In the genomic region with DNA sequence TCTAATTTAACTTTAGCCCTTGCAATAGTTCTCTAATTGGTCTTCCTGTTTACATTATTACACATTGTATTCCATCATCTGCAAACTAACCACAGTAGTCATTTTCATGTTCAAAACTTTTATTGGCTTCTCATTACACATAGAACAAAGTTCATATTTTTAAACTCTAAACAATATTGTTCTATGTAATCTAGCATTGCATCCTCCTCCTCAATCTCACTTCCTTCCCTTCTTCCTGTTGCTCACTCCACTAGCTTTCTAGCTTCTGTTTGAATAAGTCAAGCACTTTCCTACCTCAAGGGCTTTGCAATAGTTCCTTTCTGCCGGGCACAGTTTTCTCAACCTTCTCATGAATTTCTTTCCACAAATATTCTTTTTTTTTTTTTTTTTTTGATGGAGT, we compare ENCODE assay signal across 11 cellular contexts. TPM values are rescaled to one million over a fixed set of nuclear protein-coding genes. Genes with fewer than 3 reads are reported as not detected.
DNase-seq lines count a peak whose midpoint lies in the region; ATAC-seq and TF ChIP-seq lines count a peak whose summit lies in the region.
"Not testable (repeated sequence)": the region's sequence is repeated elsewhere in the genome, so short reads cannot be mapped to it uniquely, and the experiment has no call there.
"Had no signal": no experiment of that assay in that cellular context is flagged by ENCODE, and none has a peak within 500 bp of the region (broad histone marks: within the 10 kb centered on the region; RNA-seq: fewer than 3 reads in every experiment).

No MANE protein-coding gene starts in this region.

- CTCF ChIA-PET in CD8-positive, alpha-beta T cell (lab: Charles Lee): not testable (repeated sequence)

- not testable (repeated sequence) for DNase-seq in CD8-positive, alpha-beta T cell; T-helper 17 cell; activated T-helper 1 cell treated with anti-CD3 and anti-CD28 coated beads, Interleukin-12 subunit alpha, Interleukin-12 subunit beta, Interleukin-2, Interleukin-4 antibody, amounts not matched to agents 30 ng/mL and 10 ng/mL and 1 ng/mL, durations not matched to agents 14 hours and 24 hours and 36 hours (ENCODE audit: low spot score); colonic mucosa; left colon; naive thymus-derived CD8-positive, alpha-beta T cell; stimulated activated naive CD8-positive, alpha-beta T cell treated with anti-CD3 and anti-CD28 coated beads, Interleukin-15, amount 100 ng/mL, for 72 hours

- H3K4me1 ChIP-seq in CD8-positive, alpha-beta T cell (ENCODE audit: insufficient read depth, low read length); colonic mucosa: not testable (repeated sequence)

- H3K27ac ChIP-seq in CD8-positive, alpha-beta T cell (ENCODE audit: low read depth, low read length): not testable (repeated sequence)
- peak overlapping the region; percentile 63 for H3K27ac ChIP-seq in colonic mucosa

- H3K4me3 Mint-ChIP-seq in CD8-positive, alpha-beta T cell; T-helper 17 cell: not testable (repeated sequence)
- peak overlapping the region; percentile 11 for H3K4me3 Mint-ChIP-seq in activated T-helper 1 cell treated with anti-CD3 and anti-CD28 coated beads, Interleukin-12 subunit alpha, Interleukin-12 subunit beta, Interleukin-2, Interleukin-4 antibody, amounts not matched to agents 30 ng/mL and 10 ng/mL and 1 ng/mL, durations not matched to agents 14 hours and 24 hours and 36 hours
- H3K4me3 Mint-ChIP-seq in naive thymus-derived CD8-positive, alpha-beta T cell: peak overlapping the region in 2 of 10 donors; percentile 39 to 43
- H3K4me3 Mint-ChIP-seq in stimulated activated naive CD8-positive, alpha-beta T cell treated with anti-CD3 and anti-CD28 coated beads, Interleukin-15, amount 100 ng/mL, for 72 hours: peak overlapping the region; percentile 12 to 15

- not testable (repeated sequence) for H3K4me3 ChIP-seq in CD8-positive, alpha-beta T cell (ENCODE audit: low read depth, low read length); colonic mucosa

- POLR2A ChIA-PET in CD8-positive, alpha-beta T cell (lab: Charles Lee); naive thymus-derived CD8-positive, alpha-beta T cell (lab: Charles Lee): not testable (repeated sequence)

- H3K27ac Mint-ChIP-seq in CD8-positive, alpha-beta T cell: peak overlapping the region; percentile 52
- H3K27ac Mint-ChIP-seq in T-helper 17 cell: peak overlapping the region; percentile 41
- H3K27ac Mint-ChIP-seq in activated T-helper 1 cell treated with anti-CD3 and anti-CD28 coated beads, Interleukin-12 subunit alpha, Interleukin-12 subunit beta, Interleukin-2, Interleukin-4 antibody, amounts not matched to agents 30 ng/mL and 10 ng/mL and 1 ng/mL, durations not matched to agents 14 hours and 24 hours and 36 hours: peak overlapping the region; percentile 55
- peak overlapping the region in 6 of 10 donors; percentile 14 to 72 (median 50) for H3K27ac Mint-ChIP-seq in naive thymus-derived CD8-positive, alpha-beta T cell
- H3K27ac Mint-ChIP-seq in stimulated activated naive CD8-positive, alpha-beta T cell treated with anti-CD3 and anti-CD28 coated beads, Interleukin-15, amount 100 ng/mL, for 72 hours: peak overlapping the region; percentile 90 to 93

- H3K4me1 Mint-ChIP-seq in CD8-positive, alpha-beta T cell (ENCODE audit: low read depth): peaks cover 37% of the 10 kb centered on the region
- H3K4me1 Mint-ChIP-seq in T-helper 17 cell: peaks cover 20% of the 10 kb centered on the region
- H3K4me1 Mint-ChIP-seq in activated T-helper 1 cell treated with anti-CD3 and anti-CD28 coated beads, Interleukin-12 subunit alpha, Interleukin-12 subunit beta, Interleukin-2, Interleukin-4 antibody, amounts not matched to agents 30 ng/mL and 10 ng/mL and 1 ng/mL, durations not matched to agents 14 hours and 24 hours and 36 hours (ENCODE audit: low read depth): peaks cover 30% of the 10 kb centered on the region
- peaks cover 14 to 69% (median 40%) of the 10 kb centered on the region in 4 donors for H3K4me1 Mint-ChIP-seq in naive thymus-derived CD8-positive, alpha-beta T cell
- peaks cover 51% of the 10 kb centered on the region for H3K4me1 Mint-ChIP-seq in stimulated activated naive CD8-positive, alpha-beta T cell treated with anti-CD3 and anti-CD28 coated beads, Interleukin-15, amount 100 ng/mL, for 72 hours

- not testable (repeated sequence) for ATAC-seq in CD8-positive, alpha-beta T cell
- ATAC-seq in HG02885 (IDR thresholded peaks at IDR 0.05; ENCODE audit: poor library complexity, unreplicated experiment) (peak; percentile 52), T-helper 17 cell (peak; percentile 40), left colon (peak; percentile 45)
- ATAC-seq in naive thymus-derived CD8-positive, alpha-beta T cell: peak in 1 of 2 donors; percentile 20
- peak; percentile 46 for ATAC-seq in stimulated activated naive CD8-positive, alpha-beta T cell treated with anti-CD3 and anti-CD28 coated beads, Interleukin-15, amount 100 ng/mL, for 72 hours

- not testable (repeated sequence) for H3K27me3 ChIP-seq in CD8-positive, alpha-beta T cell (ENCODE audit: insufficient read depth, low read length); colonic mucosa

- intact Hi-C loops in CD8-positive, alpha-beta T cell (cut with DNase I, micrococcal nuclease); activated T-helper 1 cell treated with anti-CD3 and anti-CD28 coated beads, Interleukin-12 subunit alpha, Interleukin-12 subunit beta, Interleukin-2, Interleukin-4 antibody, amounts not matched to agents 30 ng/mL and 10 ng/mL and 1 ng/mL, durations not matched to agents 14 hours and 24 hours and 36 hours (cut with micrococcal nuclease); colonic mucosa (cut with DNase I); left colon (cut with DNase I, micrococcal nuclease): not testable (repeated sequence)

- not testable (repeated sequence) for TF ChIP-seq CTCF in CD8-positive, alpha-beta T cell (IDR thresholded peaks at IDR 0.05); colonic mucosa (IDR thresholded peaks at IDR 0.05)

- not testable (repeated sequence) for H3K27me3 Mint-ChIP-seq in CD8-positive, alpha-beta T cell (ENCODE audit: low read depth); T-helper 17 cell; activated T-helper 1 cell treated with anti-CD3 and anti-CD28 coated beads, Interleukin-12 subunit alpha, Interleukin-12 subunit beta, Interleukin-2, Interleukin-4 antibody, amounts not matched to agents 30 ng/mL and 10 ng/mL and 1 ng/mL, durations not matched to agents 14 hours and 24 hours and 36 hours (ENCODE audit: insufficient read depth); naive thymus-derived CD8-positive, alpha-beta T cell; stimulated activated naive CD8-positive, alpha-beta T cell treated with anti-CD3 and anti-CD28 coated beads, Interleukin-15, amount 100 ng/mL, for 72 hours

- not testable (repeated sequence) for H3K9me3 Mint-ChIP-seq in CD8-positive, alpha-beta T cell; activated T-helper 1 cell treated with anti-CD3 and anti-CD28 coated beads, Interleukin-12 subunit alpha, Interleukin-12 subunit beta, Interleukin-2, Interleukin-4 antibody, amounts not matched to agents 30 ng/mL and 10 ng/mL and 1 ng/mL, durations not matched to agents 14 hours and 24 hours and 36 hours; naive thymus-derived CD8-positive, alpha-beta T cell; stimulated activated naive CD8-positive, alpha-beta T cell treated with anti-CD3 and anti-CD28 coated beads, Interleukin-15, amount 100 ng/mL, for 72 hours

- H3K9ac ChIP-seq in colonic mucosa (ENCODE audit: low read depth in 2 of 2, low read length in 2 of 2): not testable (repeated sequence)

- not testable (repeated sequence) for H3K9me3 ChIP-seq in CD8-positive, alpha-beta T cell (ENCODE audit: low read length); T-helper 17 cell (ENCODE audit: control insufficient read depth, low read length, poor library complexity, severe bottlenecking); colonic mucosa

- H3K36me3 Mint-ChIP-seq in CD8-positive, alpha-beta T cell; T-helper 17 cell (ENCODE audit: low read depth); activated T-helper 1 cell treated with anti-CD3 and anti-CD28 coated beads, Interleukin-12 subunit alpha, Interleukin-12 subunit beta, Interleukin-2, Interleukin-4 antibody, amounts not matched to agents 30 ng/mL and 10 ng/mL and 1 ng/mL, durations not matched to agents 14 hours and 24 hours and 36 hours (ENCODE audit: low read depth); naive thymus-derived CD8-positive, alpha-beta T cell: not testable (repeated sequence)

- H3K36me3 ChIP-seq in CD8-positive, alpha-beta T cell (ENCODE audit: insufficient read depth, low read length); colonic mucosa: not testable (repeated sequence)

RNA-seq across cellular contexts. Expression of a gene that starts 38.5 kb away (rescaled TPM):
- total RNA-seq in CD8-positive, alpha-beta T cell: 10 to 100 TPM; 29.4 to 31.6 TPM
- total RNA-seq in T-helper 17 cell (10 to 100 TPM; 14.6 to 20.2 TPM), colonic mucosa (10 to 100 TPM in 1 of 2 donors, 1 to 10 TPM in 1; 6.5 to 21.1 TPM), left colon (1 to 10 TPM; 5.8 to 6.4 TPM)
- 10.1 and 12.0 TPM in 2 replicates for total RNA-seq in activated T-helper 1 cell treated with anti-CD3 and anti-CD28 coated beads, Interleukin-12 subunit alpha, Interleukin-12 subunit beta, Interleukin-2, Interleukin-4 antibody, amounts not matched to agents 30 ng/mL and 10 ng/mL and 1 ng/mL, durations not matched to agents 14 hours and 24 hours and 36 hours
- 10 to 100 TPM; 19.7 to 20.5 TPM for total RNA-seq in naive thymus-derived CD8-positive, alpha-beta T cell
- polyA plus RNA-seq in naive thymus-derived CD8-positive, alpha-beta T cell: 10 to 100 TPM in 1 of 3 donors, 1 to 10 TPM in 2; 1.6 to 14.3 (median 3.5) TPM

RNA-seq across cellular contexts. Expression of a gene that starts 45.5 kb away (rescaled TPM):
- under 1 TPM in 1 of 2 experiments, not detected in 1; 0.25 TPM for total RNA-seq in CD8-positive, alpha-beta T cell
- total RNA-seq in T-helper 17 cell: under 1 TPM in 1 of 2 donors, not detected in 1; 0.91 TPM
- 0.15 TPM in 1 of 2 replicates, not detected in the other for total RNA-seq in activated T-helper 1 cell treated with anti-CD3 and anti-CD28 coated beads, Interleukin-12 subunit alpha, Interleukin-12 subunit beta, Interleukin-2, Interleukin-4 antibody, amounts not matched to agents 30 ng/mL and 10 ng/mL and 1 ng/mL, durations not matched to agents 14 hours and 24 hours and 36 hours
- total RNA-seq in colonic mucosa: not detected
- under 1 TPM in 1 of 2 donors, not detected in 1; 0.12 TPM for total RNA-seq in left colon
- under 1 TPM; 0.26 to 0.69 TPM for total RNA-seq in naive thymus-derived CD8-positive, alpha-beta T cell
- not detected for polyA plus RNA-seq in naive thymus-derived CD8-positive, alpha-beta T cell
- total RNA-seq: dermis blood vessel endothelial cell, Right ventricle myocardium inferior had no signal
- polyA plus RNA-seq: AG04450 had no signal

Comparison
In these comparisons a context has a peak if more than half of its experiments do, and no peak if none do; other contexts are left out.
1. H3K27ac Mint-ChIP-seq: peak in every context shown above with its lines; median percentile 92 in stimulated activated naive CD8-positive, alpha-beta T cell treated with anti-CD3 and anti-CD28 coated beads, Interleukin-15, amount 100 ng/mL, for 72 hours; 55 in activated T-helper 1 cell treated with anti-CD3 and anti-CD28 coated beads, Interleukin-12 subunit alpha, Interleukin-12 subunit beta, Interleukin-2, Interleukin-4 antibody, amounts not matched to agents 30 ng/mL and 10 ng/mL and 1 ng/mL, durations not matched to agents 14 hours and 24 hours and 36 hours; 52 in CD8-positive, alpha-beta T cell; 50 in naive thymus-derived CD8-positive, alpha-beta T cell; 41 in T-helper 17 cell.